Comparison of ENCODE assay signal across 15 cellular contexts in the genomic region with DNA sequence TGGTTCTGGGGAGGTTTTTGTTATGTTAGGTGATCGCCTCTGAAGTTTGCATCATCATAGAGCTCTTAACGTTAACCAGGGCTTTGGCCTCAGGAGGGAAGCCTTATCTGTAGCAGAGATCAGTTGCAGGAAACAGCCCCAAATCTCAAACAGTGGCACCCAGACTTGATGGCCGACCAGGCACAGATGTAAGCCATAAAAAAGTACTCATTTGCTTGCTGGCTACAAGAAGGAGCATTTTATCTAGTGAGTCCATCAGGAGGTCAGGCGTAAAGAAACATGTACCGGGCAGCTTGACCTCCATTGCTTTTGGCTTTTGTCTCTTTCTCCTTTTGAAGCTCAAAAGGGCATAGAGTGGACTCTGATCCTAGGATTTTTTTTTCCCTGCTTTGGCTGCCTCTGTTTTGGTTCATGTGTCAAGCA.
"Had no signal": no experiment of that assay in that cellular context is flagged by ENCODE, and none has a peak within 500 bp of the region (broad histone marks: within the 10 kb centered on the region; RNA-seq: fewer than 3 reads in every experiment).

No MANE protein-coding gene starts in this region.

- H3K9me3 ChIP-seq: gastrocnemius medialis, left ventricle myocardium inferior, right atrium auricular region had no signal

- ATAC-seq: gastrocnemius medialis; heart left ventricle; natural killer cell; stimulated activated naive CD8-positive, alpha-beta T cell treated with anti-CD3 and anti-CD28 coated beads, Interleukin-15, Interleukin-2, amounts not matched to agents 100 U/mL and 50 U/mL, for 24 hours had no signal

- H3K27me3 ChIP-seq: brain microvascular endothelial cell, gastrocnemius medialis, right atrium auricular region had no signal

- H3K4me1 ChIP-seq: gastrocnemius medialis, heart left ventricle, left ventricle myocardium inferior, right atrium auricular region had no signal

- H3K27ac ChIP-seq: brain microvascular endothelial cell, gastrocnemius medialis, right atrium auricular region had no signal

- DNase-seq: activated CD4-positive, CD25-positive, alpha-beta regulatory T cell treated with anti-CD3 and anti-CD28 coated beads, Interleukin-2, amount 50 U/mL, for 72 hours; activated naive CD4-positive, alpha-beta T cell; activated naive CD8-positive, alpha-beta T cell treated with anti-CD3 and anti-CD28 coated beads, Interleukin-2, amount 10 ng/mL, durations not matched to agents 7 days and 5 days; activated T-cell treated with anti-CD3 and anti-CD28 coated beads for 4 hours; brain microvascular endothelial cell; effector CD8-positive, alpha-beta T cell; gastrocnemius medialis; heart left ventricle; left ventricle myocardium inferior; natural killer cell; small intestine; stimulated activated CD4-positive, alpha-beta T cell treated with anti-CD3 and anti-CD28 coated beads, Interleukin-4, amount 100 ng/mL, for 4 hours; stimulated activated CD8-positive, alpha-beta memory T cell treated with anti-CD3 and anti-CD28 coated beads, Interleukin-4, amount 100 ng/mL, for 48 hours; stimulated activated naive CD8-positive, alpha-beta T cell treated with anti-CD3 and anti-CD28 coated beads, Interleukin-15, Interleukin-2, amounts not matched to agents 100 U/mL and 50 U/mL, for 24 hours had no signal

- H3K4me3 ChIP-seq: gastrocnemius medialis, heart left ventricle, left ventricle myocardium inferior, right atrium auricular region had no signal

- H3K36me3 ChIP-seq: brain microvascular endothelial cell, gastrocnemius medialis, heart left ventricle, left ventricle myocardium inferior, right atrium auricular region had no signal
